Comparison of ENCODE assay signal across 2 cellular contexts in genomic region chr7:151897951-151898686, GRCh38.
TF ChIP-seq lines count a peak whose summit lies in the region.

No MANE protein-coding gene starts in this region.

TF ChIP-seq in H1, 55 proteins besides CTCF, POLR2A, EP300 and RAD21 (continued from another document):
- TF ChIP-seq SIRT6 (IDR thresholded peaks at IDR 0.05; ENCODE audit: low read length) (no peak), KDM4A (IDR thresholded peaks at IDR 0.05; ENCODE audit: low read depth, low read length, severe bottlenecking) (no peak), GABPA (IDR thresholded peaks at IDR 0.05; ENCODE audit: borderline replicate concordance, insufficient read depth, low read length) (no peak), KDM1A (IDR thresholded peaks at IDR 0.05; ENCODE audit: borderline replicate concordance, low read length) (no peak), HDAC6 (IDR thresholded peaks at IDR 0.05; ENCODE audit: low read depth, low read length) (no peak), NRF1 (IDR thresholded peaks at IDR 0.05; ENCODE audit: low read depth, low read length) (no peak), EGR1 (IDR thresholded peaks at IDR 0.05; ENCODE audit: borderline replicate concordance, low read depth, low read length) (no peak), ATF2 (IDR thresholded peaks at IDR 0.05; ENCODE audit: low read length) (no peak), ASH2L (IDR thresholded peaks at IDR 0.05; ENCODE audit: low read length) (no peak), TEAD4 (IDR thresholded peaks at IDR 0.05; ENCODE audit: low read depth, low read length) (no peak)

TF ChIP-seq in neural cell, 6 proteins besides CTCF, POLR2A, EP300 and RAD21 (continued from another document):
- no peak for TF ChIP-seq REST (IDR thresholded peaks at IDR 0.05; ENCODE audit: borderline replicate concordance)
